Comparison of ENCODE assay signal across 11 cellular contexts in the genomic region with DNA sequence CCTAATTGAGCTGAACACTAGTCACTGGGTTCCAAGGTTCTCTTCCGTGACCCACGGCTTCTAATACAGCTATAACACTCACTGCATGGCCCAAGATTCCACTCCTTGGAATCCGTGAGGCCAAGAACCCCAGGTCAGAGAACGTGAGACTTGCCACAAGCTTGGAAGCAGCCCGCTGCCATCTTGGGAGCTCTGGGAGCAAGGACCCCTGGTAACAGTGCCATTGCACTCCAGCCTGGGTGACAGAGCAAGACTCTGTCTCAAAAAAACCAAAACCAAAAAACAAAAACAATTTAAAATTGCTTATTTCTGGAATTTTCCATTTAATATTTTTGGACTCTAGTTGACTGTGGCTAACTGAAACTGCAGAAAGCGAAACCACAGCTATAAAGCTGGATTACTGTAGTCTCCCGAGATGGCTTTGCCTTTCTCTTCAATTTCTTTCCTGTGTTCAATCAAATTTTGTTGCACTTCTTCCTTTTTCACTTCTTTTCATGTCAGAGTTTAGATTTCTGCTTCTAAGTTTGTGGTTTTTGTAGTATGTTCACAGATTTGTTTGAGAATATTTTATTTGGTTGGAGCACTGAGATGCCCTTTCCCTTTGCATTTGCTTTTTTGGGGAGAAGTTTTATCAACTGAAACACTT. TPM values are rescaled to one million over a fixed set of nuclear protein-coding genes. Genes with fewer than 3 reads are reported as not detected.
DNase-seq lines count a peak whose midpoint lies in the region; ATAC-seq and TF ChIP-seq lines count a peak whose summit lies in the region.
"Had no signal": no experiment of that assay in that cellular context is flagged by ENCODE, and none has a peak within 500 bp of the region (broad histone marks: within the 10 kb centered on the region; RNA-seq: fewer than 3 reads in every experiment).

No MANE protein-coding gene starts in this region.

- peaks cover 3% of the 10 kb centered on the region for H3K4me1 ChIP-seq in suprapubic skin

- no peaks in the 10 kb centered on the region for H3K27me3 Mint-ChIP-seq in mesothelial cell of epicardium (ENCODE audit: low read depth)

- ATAC-seq in GM21423 (IDR thresholded peaks at IDR 0.05; ENCODE audit: unreplicated experiment): peak; percentile 13
- ATAC-seq: GM23338, right cardiac atrium had no signal

- no peak for TF ChIP-seq EP300 in suprapubic skin (IDR thresholded peaks at IDR 0.05)

- DNase-seq in NCI-H2029 treated with DMSO at 0.1 percent for 48 hours (lab: John Stamatoyannopoulos, UW) (peak; percentile 65), fibroblast of villous mesenchyme (ENCODE audit: low read depth) (peak; percentile 44), suprapubic skin (ENCODE audit: low spot score in 2 of 2) (no peak), NCI-H2081 (lab: John Stamatoyannopoulos, UW) (no peak), DMS79 treated with DMSO at 0.1 percent for 48 hours (lab: John Stamatoyannopoulos, UW) (no peak), mesothelial cell of epicardium (ENCODE audit: low spot score in 2 of 2, unreplicated experiment in 2 of 2) (no peak)
- DNase-seq: islet precursor cell, NCI-H2171 treated with DMSO at 0.1 percent for 48 hours had no signal

- H3K27me3 ChIP-seq in suprapubic skin: no peaks in the 10 kb centered on the region

- H3K4me1 Mint-ChIP-seq in mesothelial cell of epicardium: no peaks in the 10 kb centered on the region

- H3K27ac ChIP-seq in suprapubic skin: peak overlapping the region; percentile 42

- TF ChIP-seq CTCF in fibroblast of villous mesenchyme (IDR thresholded peaks at IDR 0.05; ENCODE audit: insufficient read depth, low read depth, low read length): no peak
- TF ChIP-seq CTCF in suprapubic skin (IDR thresholded peaks at IDR 0.05): no peak
- no peak for TF ChIP-seq CTCF in mesothelial cell of epicardium (IDR thresholded peaks at IDR 0.05; ENCODE audit: unreplicated experiment)

- peak overlapping the region; percentile 54 for H3K4me3 ChIP-seq in fibroblast of villous mesenchyme (ENCODE audit: low read depth, low read length)
- H3K4me3 ChIP-seq in suprapubic skin: peak overlapping the region; percentile 38
- H3K4me3 ChIP-seq: GM23338 had no signal

- no peak overlapping the region for H3K4me3 Mint-ChIP-seq in mesothelial cell of epicardium
- H3K4me3 Mint-ChIP-seq: GM23338 had no signal

- no peaks in the 10 kb centered on the region for H3K36me3 ChIP-seq in suprapubic skin

- peaks cover 9% of the 10 kb centered on the region for H3K36me3 Mint-ChIP-seq in mesothelial cell of epicardium

- peaks cover 15% of the 10 kb centered on the region for H3K9me3 Mint-ChIP-seq in mesothelial cell of epicardium

- H3K27ac Mint-ChIP-seq in mesothelial cell of epicardium: no peak overlapping the region
- H3K27ac Mint-ChIP-seq: GM23338 had no signal

- H3K9me3 ChIP-seq in suprapubic skin: peaks cover 5% of the 10 kb centered on the region

- 80% methylated on average over 7 of the region's 7 CpGs for WGBS in suprapubic skin

- TF ChIP-seq POLR2A in suprapubic skin (IDR thresholded peaks at IDR 0.05): no peak

RNA-seq across cellular contexts. Expression of gene DDHD1, which starts 44.7 kb away (rescaled TPM):
- total RNA-seq in fibroblast of villous mesenchyme (41.9 and 42.7 TPM in 2 replicates), suprapubic skin (10 to 100 TPM; 10.1 to 25.3 (median 14.7) TPM), mesothelial cell of epicardium (23.2 to 24.3 TPM (median 23.4 TPM) in 3 replicates)

Comparison
In these comparisons a context has a peak if more than half of its experiments do, and no peak if none do; other contexts are left out.
1. DNase-seq: peak in NCI-H2029 treated with DMSO at 0.1 percent for 48 hours (single experiment) and fibroblast of villous mesenchyme (single experiment); none in suprapubic skin (0 of 2), NCI-H2081 (0 of 2), DMS79 treated with DMSO at 0.1 percent for 48 hours (single experiment) and mesothelial cell of epicardium (0 of 2).